In the genomic region with DNA sequence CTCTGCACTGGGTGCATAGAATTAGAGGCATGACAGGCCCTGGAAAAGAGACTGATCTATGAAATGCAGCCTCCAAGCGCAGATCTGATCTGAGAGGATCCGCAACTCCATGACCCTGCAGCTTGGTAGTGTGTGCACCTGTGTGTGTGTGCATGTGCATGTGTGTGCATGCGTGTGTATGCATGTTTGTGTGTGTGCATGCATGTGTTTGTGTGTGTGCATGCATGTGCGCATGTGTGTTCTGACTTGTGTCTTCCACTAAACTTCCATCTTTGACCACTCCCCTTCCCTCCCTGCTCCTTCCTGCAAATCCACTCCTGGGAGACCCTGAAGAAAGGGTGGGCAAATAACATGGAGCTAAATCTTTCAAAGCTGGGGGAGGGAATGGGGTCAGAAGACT, we compare ENCODE assay signal across 19 cellular contexts.
"Had no signal": no experiment of that assay in that cellular context is flagged by ENCODE, and none has a peak within 500 bp of the region (broad histone marks: within the 10 kb centered on the region; RNA-seq: fewer than 3 reads in every experiment).

No MANE protein-coding gene starts in this region.

- H3K27ac ChIP-seq: gastroesophageal sphincter, left lung, lower lobe of right lung, neutrophil, pancreas, skin epidermis, spleen, suprapubic skin, transverse colon had no signal

- H3K4me3 ChIP-seq: dorsolateral prefrontal cortex, gastroesophageal sphincter, left lung, lower lobe of right lung, mucosa of descending colon, pancreas, skin epidermis, spleen, suprapubic skin, transverse colon had no signal

- DNase-seq: central memory CD4-positive, alpha-beta T cell; effector CD4-positive, alpha-beta T cell; hippocampal formation; left lung; lower lobe of right lung; mucosa of descending colon; naive B cell; spleen; stimulated activated CD4-positive, alpha-beta T cell treated with anti-CD3 and anti-CD28 coated beads, Interleukin-2, amount 100 ng/mL, for 48 hours; stimulated activated naive B cell treated with anti-CD40 and anti-IgM and Interleukin-4, amounts not matched to agents 10 μg/mL and 1 μg/mL and 100 μg/mL, for 72 hours; transverse colon had no signal

- H3K27me3 ChIP-seq: dorsolateral prefrontal cortex, gastroesophageal sphincter, heart left ventricle, left lung, neutrophil, pancreas, spleen, suprapubic skin, transverse colon had no signal

- H3K4me1 ChIP-seq: gastroesophageal sphincter, left lung, lower lobe of right lung, pancreas, spleen, suprapubic skin, transverse colon had no signal

- ATAC-seq: gastroesophageal sphincter; left lung; lower lobe of right lung; mucosa of descending colon; natural killer cell treated with Interleukin-12 subunit alpha and Interleukin-12 subunit beta and Interleukin-15 and Interleukin-18, amount 100 ng/mL, for 72 hours; pancreas; stimulated activated naive B cell treated with anti-CD40 and anti-IgM and Interleukin-4, amounts not matched to agents 10 μg/mL and 1 μg/mL and 100 μg/mL, for 72 hours had no signal

- H3K36me3 ChIP-seq: gastroesophageal sphincter, heart left ventricle, left lung, lower lobe of right lung, neutrophil, pancreas, spleen, suprapubic skin, transverse colon had no signal

- H3K9me3 ChIP-seq: gastroesophageal sphincter, left lung, lower lobe of right lung, mucosa of descending colon, neutrophil, pancreas, suprapubic skin, transverse colon had no signal
